Comparison of ENCODE assay signal across 1 cellular context in genomic region chr10:44259090-44259874, GRCh38.
TF ChIP-seq lines count a peak whose summit lies in the region.

No MANE protein-coding gene starts in this region.

TF ChIP-seq in HepG2, 621 proteins besides CTCF, POLR2A, EP300 and RAD21 (continued from another document and continues in another):
- TF ChIP-seq, protein P1, sequence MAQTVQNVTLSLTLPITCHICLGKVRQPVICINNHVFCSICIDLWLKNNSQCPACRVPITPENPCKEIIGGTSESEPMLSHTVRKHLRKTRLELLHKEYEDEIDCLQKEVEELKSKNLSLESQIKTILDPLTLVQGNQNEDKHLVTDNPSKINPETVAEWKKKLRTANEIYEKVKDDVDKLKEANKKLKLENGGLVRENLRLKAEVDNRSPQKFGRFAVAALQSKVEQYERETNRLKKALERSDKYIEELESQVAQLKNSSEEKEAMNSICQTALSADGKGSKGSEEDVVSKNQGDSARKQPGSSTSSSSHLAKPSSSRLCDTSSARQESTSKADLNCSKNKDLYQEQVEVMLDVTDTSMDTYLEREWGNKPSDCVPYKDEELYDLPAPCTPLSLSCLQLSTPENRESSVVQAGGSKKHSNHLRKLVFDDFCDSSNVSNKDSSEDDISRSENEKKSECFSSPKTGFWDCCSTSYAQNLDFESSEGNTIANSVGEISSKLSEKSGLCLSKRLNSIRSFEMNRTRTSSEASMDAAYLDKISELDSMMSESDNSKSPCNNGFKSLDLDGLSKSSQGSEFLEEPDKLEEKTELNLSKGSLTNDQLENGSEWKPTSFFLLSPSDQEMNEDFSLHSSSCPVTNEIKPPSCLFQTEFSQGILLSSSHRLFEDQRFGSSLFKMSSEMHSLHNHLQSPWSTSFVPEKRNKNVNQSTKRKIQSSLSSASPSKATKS (CRISPR knock-in tag; IDR thresholded peaks at IDR 0.05): peak; percentile 86; the same call in 1 of the 2 replicates
- TF ChIP-seq STAT6 (CRISPR knock-in tag; IDR thresholded peaks at IDR 0.05; ENCODE audit: borderline replicate concordance) (peak; percentile 85), TOE1 (CRISPR knock-in tag; IDR thresholded peaks at IDR 0.05) (peak; percentile 90; the same call in 1 of the 2 replicates), ZNF296 (CRISPR knock-in tag; conservative IDR thresholded peaks at IDR 0.05) (no peak), ZNF891 (CRISPR knock-in tag; IDR thresholded peaks at IDR 0.05) (peak; percentile 72; the same call in 1 of the 2 replicates), ZNF510 (CRISPR knock-in tag; IDR thresholded peaks at IDR 0.05; ENCODE audit: low read depth) (peak; percentile 74; the same call in 1 of the 2 replicates), ZNF747 (CRISPR knock-in tag; IDR thresholded peaks at IDR 0.05; ENCODE audit: borderline replicate concordance) (peak; percentile 97), KDM5B (CRISPR knock-in tag; IDR thresholded peaks at IDR 0.05; ENCODE audit: borderline replicate concordance) (peak; percentile 89), ZNF251 (CRISPR knock-in tag; IDR thresholded peaks at IDR 0.05) (0 out of 2 replicates have a peak, but pooled peaks have one; percentile 11), CBX1 (IDR thresholded peaks at IDR 0.05; ENCODE audit: low read depth) (no peak), KMT2A (CRISPR knock-in tag; IDR thresholded peaks at IDR 0.05) (no peak), NFATC3 (CRISPR knock-in tag; IDR thresholded peaks at IDR 0.05) (no peak), GTF2F1 (IDR thresholded peaks at IDR 0.05; ENCODE audit: low read length) (no peak), MAFG (CRISPR knock-in tag; IDR thresholded peaks at IDR 0.05) (no peak), SSRP1 (CRISPR knock-in tag; IDR thresholded peaks at IDR 0.05) (no peak), NR2F1 (CRISPR knock-in tag; IDR thresholded peaks at IDR 0.05) (peak; percentile 77 to 91), RFX3 (CRISPR knock-in tag; IDR thresholded peaks at IDR 0.05) (no peak), ZNF138 (CRISPR knock-in tag; IDR thresholded peaks at IDR 0.05; ENCODE audit: low read depth) (peak; percentile 86), CEBPB (IDR thresholded peaks at IDR 0.05; ENCODE audit: borderline replicate concordance, low read depth, low read length) (peak; percentile 62; the same call in 1 of the 2 replicates), PCBP1 (IDR thresholded peaks at IDR 0.05; ENCODE audit: borderline replicate concordance, low read depth, low read length) (no peak), ETV6 (CRISPR knock-in tag; conservative IDR thresholded peaks at IDR 0.05) (peak; percentile 70; the same call in 1 of the 2 replicates), ZNF766 (CRISPR knock-in tag; IDR thresholded peaks at IDR 0.05; ENCODE audit: borderline replicate concordance) (peak; percentile 81; the same call in 1 of the 2 replicates), RBM22 (optimal IDR thresholded peaks at IDR 0.05; ENCODE audit: low read length) (no peak), ZNF784 (CRISPR knock-in tag; IDR thresholded peaks at IDR 0.05; ENCODE audit: borderline replicate concordance) (no peak; the same call in 1 of the 2 replicates), ZUFSP (CRISPR knock-in tag; IDR thresholded peaks at IDR 0.05; ENCODE audit: borderline replicate concordance) (no peak), ZNF34 (CRISPR knock-in tag; IDR thresholded peaks at IDR 0.05; ENCODE audit: borderline replicate concordance) (peak; percentile 90; the same call in 1 of the 2 replicates), NFIC (IDR thresholded peaks at IDR 0.05; ENCODE audit: low read length) (peak; percentile 91; the same call in 1 of the 2 replicates), ZC3H13 (CRISPR knock-in tag; IDR thresholded peaks at IDR 0.05) (no peak), SNRNP70 (IDR thresholded peaks at IDR 0.05; ENCODE audit: low read depth, low read length) (no peak), SRSF9 (IDR thresholded peaks at IDR 0.05; ENCODE audit: borderline replicate concordance, insufficient read depth, low read depth, low read length, poor library complexity, severe bottlenecking) (no peak), SOX6 (IDR thresholded peaks at IDR 0.05) (no peak), SOX6 (CRISPR knock-in tag; IDR thresholded peaks at IDR 0.05) (peak; percentile 97), CCDC6 (CRISPR knock-in tag; IDR thresholded peaks at IDR 0.05) (peak; percentile 84; the same call in 1 of the 2 replicates), ZNF850 (CRISPR knock-in tag; conservative IDR thresholded peaks at IDR 0.05) (no peak), ZNF639 (CRISPR knock-in tag; conservative IDR thresholded peaks at IDR 0.05) (peak; percentile 57), IRF2 (CRISPR knock-in tag; IDR thresholded peaks at IDR 0.05) (peak; percentile 78)
- TF ChIP-seq, protein P2, sequence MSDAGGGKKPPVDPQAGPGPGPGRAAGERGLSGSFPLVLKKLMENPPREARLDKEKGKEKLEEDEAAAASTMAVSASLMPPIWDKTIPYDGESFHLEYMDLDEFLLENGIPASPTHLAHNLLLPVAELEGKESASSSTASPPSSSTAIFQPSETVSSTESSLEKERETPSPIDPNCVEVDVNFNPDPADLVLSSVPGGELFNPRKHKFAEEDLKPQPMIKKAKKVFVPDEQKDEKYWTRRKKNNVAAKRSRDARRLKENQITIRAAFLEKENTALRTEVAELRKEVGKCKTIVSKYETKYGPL (CRISPR knock-in tag; IDR thresholded peaks at IDR 0.05): 0 out of 2 replicates have a peak, but pooled peaks have one; percentile 55
- TF ChIP-seq, protein P3, sequence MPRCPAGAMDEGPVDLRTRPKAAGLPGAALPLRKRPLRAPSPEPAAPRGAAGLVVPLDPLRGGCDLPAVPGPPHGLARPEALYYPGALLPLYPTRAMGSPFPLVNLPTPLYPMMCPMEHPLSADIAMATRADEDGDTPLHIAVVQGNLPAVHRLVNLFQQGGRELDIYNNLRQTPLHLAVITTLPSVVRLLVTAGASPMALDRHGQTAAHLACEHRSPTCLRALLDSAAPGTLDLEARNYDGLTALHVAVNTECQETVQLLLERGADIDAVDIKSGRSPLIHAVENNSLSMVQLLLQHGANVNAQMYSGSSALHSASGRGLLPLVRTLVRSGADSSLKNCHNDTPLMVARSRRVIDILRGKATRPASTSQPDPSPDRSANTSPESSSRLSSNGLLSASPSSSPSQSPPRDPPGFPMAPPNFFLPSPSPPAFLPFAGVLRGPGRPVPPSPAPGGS (CRISPR knock-in tag; IDR thresholded peaks at IDR 0.05): peak; percentile 86
- TF ChIP-seq, protein P4, sequence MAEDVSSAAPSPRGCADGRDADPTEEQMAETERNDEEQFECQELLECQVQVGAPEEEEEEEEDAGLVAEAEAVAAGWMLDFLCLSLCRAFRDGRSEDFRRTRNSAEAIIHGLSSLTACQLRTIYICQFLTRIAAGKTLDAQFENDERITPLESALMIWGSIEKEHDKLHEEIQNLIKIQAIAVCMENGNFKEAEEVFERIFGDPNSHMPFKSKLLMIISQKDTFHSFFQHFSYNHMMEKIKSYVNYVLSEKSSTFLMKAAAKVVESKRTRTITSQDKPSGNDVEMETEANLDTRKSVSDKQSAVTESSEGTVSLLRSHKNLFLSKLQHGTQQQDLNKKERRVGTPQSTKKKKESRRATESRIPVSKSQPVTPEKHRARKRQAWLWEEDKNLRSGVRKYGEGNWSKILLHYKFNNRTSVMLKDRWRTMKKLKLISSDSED (CRISPR knock-in tag; IDR thresholded peaks at IDR 0.05): peak; percentile 74; the same call in 1 of the 2 replicates
- TF ChIP-seq, protein P5, sequence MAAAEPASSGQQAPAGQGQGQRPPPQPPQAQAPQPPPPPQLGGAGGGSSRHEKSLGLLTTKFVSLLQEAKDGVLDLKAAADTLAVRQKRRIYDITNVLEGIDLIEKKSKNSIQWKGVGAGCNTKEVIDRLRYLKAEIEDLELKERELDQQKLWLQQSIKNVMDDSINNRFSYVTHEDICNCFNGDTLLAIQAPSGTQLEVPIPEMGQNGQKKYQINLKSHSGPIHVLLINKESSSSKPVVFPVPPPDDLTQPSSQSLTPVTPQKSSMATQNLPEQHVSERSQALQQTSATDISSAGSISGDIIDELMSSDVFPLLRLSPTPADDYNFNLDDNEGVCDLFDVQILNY (CRISPR knock-in tag; conservative IDR thresholded peaks at IDR 0.05): no peak
- TF ChIP-seq, protein P6, sequence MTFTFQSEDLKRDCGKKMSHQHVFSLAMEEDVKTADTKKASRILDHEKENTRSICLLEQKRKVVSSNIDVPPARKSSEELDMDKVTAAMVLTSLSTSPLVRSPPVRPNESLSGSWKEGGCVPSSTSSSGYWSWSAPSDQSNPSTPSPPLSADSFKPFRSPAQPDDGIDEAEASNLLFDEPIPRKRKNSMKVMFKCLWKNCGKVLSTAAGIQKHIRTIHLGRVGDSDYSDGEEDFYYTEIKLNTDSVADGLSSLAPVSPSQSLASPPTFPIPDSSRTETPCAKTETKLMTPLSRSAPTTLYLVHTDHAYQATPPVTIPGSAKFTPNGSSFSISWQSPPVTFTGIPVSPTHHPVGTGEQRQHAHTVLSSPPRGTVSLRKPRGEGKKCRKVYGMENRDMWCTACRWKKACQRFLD (CRISPR knock-in tag; IDR thresholded peaks at IDR 0.05; ENCODE audit: borderline replicate concordance): no peak
- TF ChIP-seq, protein P7, sequence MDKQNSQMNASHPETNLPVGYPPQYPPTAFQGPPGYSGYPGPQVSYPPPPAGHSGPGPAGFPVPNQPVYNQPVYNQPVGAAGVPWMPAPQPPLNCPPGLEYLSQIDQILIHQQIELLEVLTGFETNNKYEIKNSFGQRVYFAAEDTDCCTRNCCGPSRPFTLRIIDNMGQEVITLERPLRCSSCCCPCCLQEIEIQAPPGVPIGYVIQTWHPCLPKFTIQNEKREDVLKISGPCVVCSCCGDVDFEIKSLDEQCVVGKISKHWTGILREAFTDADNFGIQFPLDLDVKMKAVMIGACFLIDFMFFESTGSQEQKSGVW (CRISPR knock-in tag; IDR thresholded peaks at IDR 0.05; ENCODE audit: borderline replicate concordance): 0 out of 2 replicates have a peak, but pooled peaks have one; percentile 35
- TF ChIP-seq, protein P8, sequence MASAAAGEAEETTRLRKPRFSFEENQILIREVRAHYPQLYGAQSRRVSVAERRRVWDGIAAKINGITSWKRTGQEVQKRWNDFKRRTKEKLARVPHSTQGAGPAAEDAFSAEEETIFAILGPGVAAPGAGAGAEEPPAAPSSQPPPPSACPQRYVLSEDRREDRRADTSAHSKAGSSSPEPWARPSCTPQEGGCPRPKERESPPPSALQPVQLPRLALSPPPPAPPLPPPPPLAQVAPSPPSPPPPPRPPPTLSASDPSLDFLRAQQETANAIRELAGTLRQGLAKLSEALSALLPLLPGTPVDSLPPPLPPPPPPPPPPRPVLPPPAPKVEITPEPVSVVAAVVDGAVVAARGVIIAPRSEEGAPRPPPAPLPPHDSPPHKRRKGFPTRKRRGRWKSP (CRISPR knock-in tag; IDR thresholded peaks at IDR 0.05): peak; percentile 86; the same call in 1 of the 2 replicates
